8 cellular contexts compared by ENCODE assay signal in the genomic region with DNA sequence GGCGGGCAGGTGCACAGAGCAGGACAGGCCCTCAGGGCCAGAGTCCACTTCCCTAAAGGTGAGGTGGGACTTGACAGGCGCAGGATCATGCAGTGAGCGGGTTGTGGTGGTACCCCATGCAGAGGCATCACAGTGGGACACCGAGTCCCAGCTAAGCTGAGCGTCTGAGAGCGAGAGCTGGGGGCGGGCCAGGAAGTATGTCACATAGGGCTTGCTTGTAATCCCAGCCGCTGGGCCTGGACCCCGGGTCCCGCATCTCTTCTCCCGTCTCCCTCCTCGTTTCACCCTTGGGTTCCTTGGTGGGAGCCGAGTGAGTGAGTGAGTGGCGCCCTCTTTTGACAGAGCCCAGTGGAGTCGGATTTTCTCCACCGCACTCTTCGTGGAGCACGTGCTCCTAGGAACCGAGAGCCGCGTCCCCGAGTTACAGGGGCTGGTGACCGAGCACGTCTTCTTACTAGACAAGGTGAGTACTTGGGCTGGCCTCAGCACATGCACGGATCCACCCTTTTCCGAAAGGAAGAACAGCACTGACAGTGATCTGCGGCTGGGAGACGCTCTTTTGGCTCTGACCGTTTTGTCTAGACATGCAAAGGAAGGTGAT. TPM values are rescaled to one million over a fixed set of nuclear protein-coding genes. Genes with fewer than 3 reads are reported as not detected.
DNase-seq lines count a peak whose midpoint lies in the region; ATAC-seq and TF ChIP-seq lines count a peak whose summit lies in the region.

No MANE protein-coding gene starts in this region.

- H3K4me1 Mint-ChIP-seq in activated CD8-positive, alpha-beta memory T cell treated with anti-CD3 and anti-CD28 coated beads, Interleukin-2, amount 10 ng/mL, durations not matched to agents 7 days and 5 days = no peaks in the 10 kb centered on the region

- no peak overlapping the region for H3K4me2 ChIP-seq in fibroblast of lung (ENCODE audit: extremely low read depth, insufficient read depth, low read length)
- no peak overlapping the region for H3K4me2 ChIP-seq in smooth muscle cell

- H3K4me3 Mint-ChIP-seq in activated CD8-positive, alpha-beta memory T cell treated with anti-CD3 and anti-CD28 coated beads, Interleukin-2, amount 10 ng/mL, durations not matched to agents 7 days and 5 days = no peak overlapping the region

- H3K27ac Mint-ChIP-seq in activated CD8-positive, alpha-beta memory T cell treated with anti-CD3 and anti-CD28 coated beads, Interleukin-2, amount 10 ng/mL, durations not matched to agents 7 days and 5 days = peak overlapping the region; percentile 39

- H3K27me3 Mint-ChIP-seq in activated CD8-positive, alpha-beta memory T cell treated with anti-CD3 and anti-CD28 coated beads, Interleukin-2, amount 10 ng/mL, durations not matched to agents 7 days and 5 days = no peaks in the 10 kb centered on the region

- ATAC-seq in activated CD8-positive, alpha-beta memory T cell treated with anti-CD3 and anti-CD28 coated beads, Interleukin-2, amount 10 ng/mL, durations not matched to agents 7 days and 5 days = no peak
- ATAC-seq in HG03469 (IDR thresholded peaks at IDR 0.05; ENCODE audit: unreplicated experiment) (no peak), HG02852 (IDR thresholded peaks at IDR 0.05; ENCODE audit: unreplicated experiment) (no peak)

- H4K20me1 ChIP-seq in fibroblast of lung (ENCODE audit: control insufficient read depth, extremely low read depth, insufficient read depth, low read length) (no peaks in the 10 kb centered on the region), smooth muscle cell (ENCODE audit: low read depth) (no peaks in the 10 kb centered on the region)

- TF ChIP-seq CTCF in fibroblast of lung (conservative IDR thresholded peaks at IDR 0.05 in 1 of 2, IDR thresholded peaks at IDR 0.05 in 1 of 2; ENCODE audit: low read depth in 1 of 2, low read length in 2 of 2) (peak; percentile 17 to 33), smooth muscle cell (IDR thresholded peaks at IDR 0.05; ENCODE audit: borderline replicate concordance, insufficient read depth, poor library complexity, severe bottlenecking) (peak; percentile 35)

- H3K27ac ChIP-seq in fibroblast of lung (ENCODE audit: insufficient read depth, low read length) (no peak overlapping the region), smooth muscle cell (ENCODE audit: low read depth) (no peak overlapping the region)

- no peak for DNase-seq in activated CD8-positive, alpha-beta memory T cell treated with anti-CD3 and anti-CD28 coated beads, Interleukin-2, amount 10 ng/mL, durations not matched to agents 7 days and 5 days
- no peak for DNase-seq in activated CD8-positive, alpha-beta memory T cell treated with anti-CD3 and anti-CD28 coated beads, Interleukin-2, amount 50 U/mL, for 4 hours
- peak; percentile 36 for DNase-seq in OCI-M1 (lab: John Stamatoyannopoulos, UW)
- DNase-seq in fibroblast of lung (ENCODE audit: low read depth in 2 of 2) = peak in 1 of 2 donors; percentile 11
- DNase-seq in smooth muscle cell (lab: John Stamatoyannopoulos, UW; ENCODE audit: unreplicated experiment) = no peak
- DNase-seq in medulla oblongata (ENCODE audit: extremely low spot score) = no peak

- no peaks in the 10 kb centered on the region for H3F3A ChIP-seq in smooth muscle cell (ENCODE audit: low read depth)

- H3K9me3 Mint-ChIP-seq in activated CD8-positive, alpha-beta memory T cell treated with anti-CD3 and anti-CD28 coated beads, Interleukin-2, amount 10 ng/mL, durations not matched to agents 7 days and 5 days (ENCODE audit: low read depth) = no peaks in the 10 kb centered on the region

- H3K36me3 ChIP-seq in fibroblast of lung (ENCODE audit: control insufficient read depth, insufficient read depth, low read length) (peaks cover 42% of the 10 kb centered on the region), smooth muscle cell (ENCODE audit: low read depth) (peaks cover 29% of the 10 kb centered on the region)

- H2AFZ ChIP-seq in fibroblast of lung (ENCODE audit: low read length) (no peak overlapping the region), smooth muscle cell (ENCODE audit: low read depth) (no peak overlapping the region)

- CTCF ChIA-PET in activated CD8-positive, alpha-beta memory T cell treated with anti-CD3 and anti-CD28 coated beads, Interleukin-2, amount 10 ng/mL, durations not matched to agents 7 days and 5 days (lab: Charles Lee) = interaction anchor here (1.0 kb wide), 1 partner anchor 15 kb away, joined by 3 read pairs; no protein-coding TSS in a partner anchor

- no peak overlapping the region for H3K4me3 ChIP-seq in fibroblast of lung (replicated peaks in 1 of 4; ENCODE audit: control extremely low read depth in 1 of 4, insufficient read depth in 1 of 4, low read depth in 3 of 4, low read length in 4 of 4)
- no peak overlapping the region for H3K4me3 ChIP-seq in smooth muscle cell

- peaks cover 12% of the 10 kb centered on the region for H3K4me1 ChIP-seq in fibroblast of lung (ENCODE audit: control insufficient read depth, extremely low read depth, insufficient read depth, low read length)
- H3K4me1 ChIP-seq in smooth muscle cell (ENCODE audit: low read depth) = no peaks in the 10 kb centered on the region

- no peaks in the 10 kb centered on the region for H3K79me2 ChIP-seq in fibroblast of lung (ENCODE audit: control insufficient read depth, insufficient read depth, low read length)
- no peaks in the 10 kb centered on the region for H3K79me2 ChIP-seq in smooth muscle cell (ENCODE audit: low read depth)

- no peak overlapping the region for H3K9ac ChIP-seq in fibroblast of lung (ENCODE audit: insufficient read depth, low read length)
- no peak overlapping the region for H3K9ac ChIP-seq in smooth muscle cell (ENCODE audit: low read depth)

- H3K9me3 ChIP-seq in fibroblast of lung (ENCODE audit: control insufficient read depth, insufficient read depth, low read depth, low read length) (no peaks in the 10 kb centered on the region), smooth muscle cell (replicated peaks; ENCODE audit: low read depth) (no peaks in the 10 kb centered on the region)

- no peaks in the 10 kb centered on the region for H3K27me3 ChIP-seq in fibroblast of lung (ENCODE audit: control insufficient read depth, insufficient read depth, low read length)
- no peaks in the 10 kb centered on the region for H3K27me3 ChIP-seq in smooth muscle cell (ENCODE audit: low read depth)

- WGBS in smooth muscle cell (ENCODE audit: low lambda C conversion rate) = 86% methylated on average over 29 of the region's 29 CpGs

- H3K36me3 Mint-ChIP-seq in activated CD8-positive, alpha-beta memory T cell treated with anti-CD3 and anti-CD28 coated beads, Interleukin-2, amount 10 ng/mL, durations not matched to agents 7 days and 5 days = peaks cover 88% of the 10 kb centered on the region

RNA-seq across cellular contexts. Expression of a gene that starts 50.8 kb away (rescaled TPM):
- total RNA-seq in activated CD8-positive, alpha-beta memory T cell treated with anti-CD3 and anti-CD28 coated beads, Interleukin-2, amount 10 ng/mL, durations not matched to agents 7 days and 5 days = 10 to 100 TPM; 15.1 to 18.4 TPM
- 25.4 and 28.7 TPM in 2 replicates for total RNA-seq in fibroblast of lung
- 10.1 and 13.1 TPM in 2 replicates for polyA plus RNA-seq in fibroblast of lung
- polyA plus RNA-seq in fibroblast of lung (2012) = 15.0 and 17.0 TPM in 2 replicates
- 8.7 and 9.9 TPM in 2 replicates for polyA minus RNA-seq in fibroblast of lung (ENCODE audit: low replicate concordance)
- total RNA-seq in smooth muscle cell = 22.2 and 31.6 TPM in 2 replicates
- polyA plus RNA-seq in smooth muscle cell = 59.7 and 61.7 TPM in 2 replicates
